11 cellular contexts compared by ENCODE assay signal in the genomic region with DNA sequence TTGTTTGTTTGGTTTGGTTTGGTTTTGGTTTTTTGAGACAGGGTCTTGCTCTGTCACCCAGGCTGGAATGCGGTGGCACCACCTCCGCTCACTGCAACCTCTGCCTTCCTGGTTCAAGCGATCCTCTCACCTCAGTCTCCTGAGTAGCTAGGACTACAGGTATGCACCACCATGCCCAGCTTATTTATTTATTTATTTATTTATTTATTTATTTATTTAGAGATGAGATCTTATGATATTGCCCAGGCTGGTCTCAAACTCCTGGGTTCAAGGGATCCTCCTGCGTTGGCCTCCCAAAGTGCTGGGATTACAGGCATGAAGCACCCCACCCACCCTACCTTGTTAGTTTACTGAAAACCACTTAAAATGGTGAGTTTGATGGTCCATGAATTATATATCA. TPM values are rescaled to one million over a fixed set of nuclear protein-coding genes. Genes with fewer than 3 reads are reported as not detected.
"Had no signal": no experiment of that assay in that cellular context is flagged by ENCODE, and none has a peak within 500 bp of the region (broad histone marks: within the 10 kb centered on the region; RNA-seq: fewer than 3 reads in every experiment).

No MANE protein-coding gene starts in this region.

RNA-seq across cellular contexts. Expression of gene MESP2, which starts 12.5 kb away (rescaled TPM):
- total RNA-seq: activated CD4-positive, alpha-beta memory T cell treated with anti-CD3 and anti-CD28 coated beads for 36 hours; activated CD4-positive, alpha-beta T cell treated with anti-CD3 and anti-CD28 coated beads, Interleukin-2, amount 10 ng/mL, durations not matched to agents 24 days and 14 days; activated CD8-positive, alpha-beta memory T cell treated with anti-CD3 and anti-CD28 coated beads for 36 hours; activated CD8-positive, alpha-beta T cell treated with anti-CD3 and anti-CD28 coated beads for 36 hours; activated naive CD4-positive, alpha-beta T cell treated with anti-CD3 and anti-CD28 coated beads for 36 hours; activated naive CD4-positive, alpha-beta T cell treated with anti-CD3 and anti-CD28 coated beads, Interleukin-2, amount 50 U/mL, for 72 hours; activated naive CD8-positive, alpha-beta T cell treated with anti-CD3 and anti-CD28 coated beads for 36 hours; activated T-cell treated with anti-CD3 and anti-CD28 coated beads, Interleukin-2, amount 50 U/mL, for 4 hours; activated T-cell treated with anti-CD3 and anti-CD28 coated beads, Interleukin-2, amount 50 U/mL, for 72 hours; aorta; astrocyte had no signal

RNA-seq across cellular contexts. Expression of gene ANPEP, which starts 26.1 kb away (rescaled TPM):
- total RNA-seq: activated CD8-positive, alpha-beta memory T cell treated with anti-CD3 and anti-CD28 coated beads for 36 hours; activated CD8-positive, alpha-beta T cell treated with anti-CD3 and anti-CD28 coated beads for 36 hours; activated naive CD4-positive, alpha-beta T cell treated with anti-CD3 and anti-CD28 coated beads for 36 hours had no signal

RNA-seq across cellular contexts. Expression of gene MESP1, which starts 37.5 kb away (rescaled TPM):
- total RNA-seq: astrocyte had no signal
